In the genomic region with DNA sequence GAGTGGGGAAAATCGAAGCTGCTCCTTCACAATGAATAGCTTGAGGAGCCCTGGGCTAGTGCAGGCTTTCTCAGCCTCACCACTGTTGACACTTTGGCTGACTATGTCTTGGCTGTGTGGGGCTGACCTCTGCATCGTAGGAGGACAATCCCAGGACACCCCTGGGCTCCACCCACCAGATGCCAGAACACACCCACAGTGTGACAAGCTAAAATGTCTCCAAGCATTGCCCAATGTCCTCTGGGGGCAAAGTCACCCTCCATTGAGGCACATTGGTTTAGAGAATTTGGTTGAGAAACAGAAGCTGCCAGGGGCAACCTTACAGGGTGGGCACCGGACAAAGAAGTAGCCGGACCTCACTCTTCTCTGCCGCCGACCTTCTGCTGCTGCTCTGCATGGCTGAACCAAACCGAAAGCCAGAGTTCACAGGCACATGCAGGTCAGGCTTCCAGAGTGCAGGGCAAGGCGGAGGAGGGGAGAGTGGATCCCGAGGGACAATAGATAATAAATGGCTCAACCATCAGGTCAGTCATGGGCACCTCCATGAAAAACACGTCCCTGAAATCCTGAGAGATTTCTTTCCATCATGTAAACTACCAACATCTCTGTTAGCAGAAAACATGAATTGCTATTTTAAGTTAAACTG, we compare ENCODE assay signal across 25 cellular contexts.
"Had no signal": no experiment of that assay in that cellular context is flagged by ENCODE, and none has a peak within 500 bp of the region (broad histone marks: within the 10 kb centered on the region; RNA-seq: fewer than 3 reads in every experiment).

No MANE protein-coding gene starts in this region.

- H3K27me3 Mint-ChIP-seq: activated naive CD8-positive, alpha-beta T cell treated with anti-CD3 and anti-CD28 coated beads, Interleukin-2, amount 10 ng/mL, durations not matched to agents 7 days and 5 days had no signal

- H3K27ac ChIP-seq: brain microvascular endothelial cell, esophagus muscularis mucosa, foreskin keratinocyte, pancreas, prostate gland, spleen, transverse colon had no signal

- ATAC-seq: foreskin keratinocyte, left ventricle myocardium superior, pancreas had no signal

- H3K4me3 ChIP-seq: esophagus muscularis mucosa, pancreas, prostate gland, spleen, transverse colon had no signal

- FAIRE-seq: astrocyte, islet of Langerhans, pancreas, urothelium cell line had no signal

- H3K4me3 Mint-ChIP-seq: activated naive CD4-positive, alpha-beta T cell treated with anti-CD3 and anti-CD28 coated beads, Interleukin-2, amount 10 ng/mL, durations not matched to agents 7 days and 5 days; activated naive CD8-positive, alpha-beta T cell treated with anti-CD3 and anti-CD28 coated beads, Interleukin-2, amount 10 ng/mL, durations not matched to agents 7 days and 5 days; dendritic cell treated with granulocyte-macrophage colony-stimulating factor and Interleukin-4, amounts not matched to agents 40 ng/mL and 50 ng/mL, for 4 days; nephron; WTC11 had no signal

- H3K27ac Mint-ChIP-seq: activated naive CD4-positive, alpha-beta T cell treated with anti-CD3 and anti-CD28 coated beads, Interleukin-2, amount 10 ng/mL, durations not matched to agents 7 days and 5 days; activated naive CD8-positive, alpha-beta T cell treated with anti-CD3 and anti-CD28 coated beads, Interleukin-2, amount 10 ng/mL, durations not matched to agents 7 days and 5 days; dendritic cell treated with granulocyte-macrophage colony-stimulating factor and Interleukin-4, amounts not matched to agents 40 ng/mL and 50 ng/mL, for 4 days; WTC11 had no signal

- H3K36me3 ChIP-seq: brain microvascular endothelial cell, esophagus muscularis mucosa, pancreas, prostate gland, spleen, transverse colon had no signal

- DNase-seq: activated CD4-positive, alpha-beta T cell treated with anti-CD3 and anti-CD28 coated beads for 1 hour; activated gamma-delta T cell; activated naive CD4-positive, alpha-beta T cell treated with anti-CD3 and anti-CD28 coated beads, Interleukin-2, amount 10 ng/mL, durations not matched to agents 7 days and 5 days; activated naive CD8-positive, alpha-beta T cell treated with anti-CD3 and anti-CD28 coated beads, Interleukin-2, amount 10 ng/mL, durations not matched to agents 7 days and 5 days; brain microvascular endothelial cell; caudate nucleus; effector CD4-positive, alpha-beta T cell; foreskin keratinocyte; left ventricle myocardium superior; mammary epithelial cell; nucleus accumbens; pancreas; retina; spleen; stimulated activated naive CD4-positive, alpha-beta T cell; T-helper 2 cell; transverse colon had no signal

- H3K36me3 Mint-ChIP-seq: activated naive CD4-positive, alpha-beta T cell treated with anti-CD3 and anti-CD28 coated beads, Interleukin-2, amount 10 ng/mL, durations not matched to agents 7 days and 5 days; WTC11 had no signal

- H3K9me3 ChIP-seq: esophagus muscularis mucosa, pancreas, prostate gland, spleen, transverse colon had no signal

- H3K4me1 ChIP-seq: prostate gland, transverse colon had no signal

- H3K9me3 Mint-ChIP-seq: dendritic cell treated with granulocyte-macrophage colony-stimulating factor and Interleukin-4, amounts not matched to agents 40 ng/mL and 50 ng/mL, for 4 days; nephron; WTC11 had no signal
